ENCODE assay signal across 8 cellular contexts in the genomic region with DNA sequence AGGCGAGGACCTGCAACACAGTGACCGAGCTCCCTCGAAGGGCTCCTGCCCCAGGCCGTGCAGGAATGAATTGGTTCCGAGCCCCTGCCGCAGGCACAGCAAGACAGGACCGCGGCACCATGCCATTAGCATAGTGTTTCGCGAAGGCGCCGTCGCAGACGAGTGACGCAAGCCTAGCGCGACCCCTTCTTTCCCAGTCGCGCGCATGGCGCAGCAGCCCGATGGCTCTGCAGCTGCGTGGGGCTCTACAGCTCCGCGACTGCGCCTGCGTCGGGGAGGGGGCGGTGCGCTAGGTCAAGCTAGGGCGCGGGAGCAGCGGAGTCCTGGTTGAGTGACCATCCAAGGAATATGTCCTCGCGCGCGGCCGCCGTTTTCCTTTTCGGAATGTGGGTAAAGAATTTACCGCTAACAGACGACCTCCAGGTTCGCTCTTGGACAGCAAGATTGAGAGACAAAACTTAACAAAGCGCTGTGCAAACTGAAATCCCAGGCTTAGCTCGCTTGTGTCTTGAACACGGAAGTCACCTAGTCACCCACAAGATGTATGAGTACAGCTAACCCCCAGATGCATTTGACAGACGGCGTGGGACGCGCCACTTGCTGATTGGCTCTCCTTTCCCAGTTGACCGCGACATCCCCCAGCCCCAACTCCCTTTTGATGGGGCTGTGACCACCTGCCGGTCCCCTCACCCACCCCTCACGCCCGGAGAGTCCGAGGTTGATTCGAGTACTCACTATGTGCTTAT. TPM values are rescaled to one million over a fixed set of nuclear protein-coding genes. Genes with fewer than 3 reads are reported as not detected.
DNase-seq lines count a peak whose midpoint lies in the region; ATAC-seq and TF ChIP-seq lines count a peak whose summit lies in the region.

Gene TRMT61B, minus strand, starts transcription at position 164 of the 746 bp plus-strand sequence. Its CDS starts 32 bp downstream, at position 132.

- peak within 1 kb of the TSS; percentile 67 for H3K27ac Mint-ChIP-seq in Calu3 (ENCODE audit: unreplicated experiment)
- peak within 1 kb of the TSS; percentile 97 for H3K27ac Mint-ChIP-seq in effector memory CD8-positive, alpha-beta T cell
- H3K27ac Mint-ChIP-seq in memory B cell = peak within 1 kb of the TSS; percentile 96

- H3K9ac ChIP-seq in HUES48 (ENCODE audit: low read depth, low read length) (peak within 1 kb of the TSS; percentile 90), NT2/D1 (ENCODE audit: insufficient read length, low read depth) (peak within 1 kb of the TSS; percentile 90)

- peak; percentile 95 for DNase-seq in Calu3
- DNase-seq in NT2/D1 (ENCODE audit: low read depth, low spot score) = peak; percentile 96
- peak; percentile 92 to 97 (median 95) for DNase-seq in activated CD8-positive, alpha-beta memory T cell treated with anti-CD3 and anti-CD28 coated beads for 48 hours (ENCODE audit: low read depth in 2 of 3, low spot score in 2 of 3)
- peak; percentile 97 to 98 (median 98) for DNase-seq in effector memory CD8-positive, alpha-beta T cell
- DNase-seq in memory B cell (ENCODE audit: low spot score in 2 of 2) = peak; percentile 95 to 98
- DNase-seq in stimulated activated CD8-positive, alpha-beta memory T cell treated with anti-CD3 and anti-CD28 coated beads, Interleukin-12 subunit alpha, Interleukin-12 subunit beta, amount 100 ng/mL, for 1 hour (ENCODE audit: low read depth) = peak; percentile 96

- TSS peak; percentile 99 for BruUV-seq in Calu3 (replicated peaks; lab: Mats Ljungman, UMichigan)

- no peaks in the 10 kb centered on the region for H3K27me3 ChIP-seq in HUES48 (ENCODE audit: control insufficient read depth, insufficient read depth, low read length)
- peaks cover 18% of the 10 kb centered on the region for H3K27me3 ChIP-seq in NT2/D1 (ENCODE audit: insufficient read depth, insufficient read length)

- H3K9me3 ChIP-seq in HUES48 (ENCODE audit: control insufficient read depth, insufficient read depth, low read length) (no peaks in the 10 kb centered on the region), NT2/D1 (ENCODE audit: insufficient read depth, low read length) (no peaks in the 10 kb centered on the region)

- no peak for TF ChIP-seq CTCF in Calu3 (IDR thresholded peaks at IDR 0.05; ENCODE audit: unreplicated experiment)

- peaks cover 34% of the 10 kb centered on the region for H3K36me3 Mint-ChIP-seq in Calu3 (ENCODE audit: insufficient read depth, unreplicated experiment)
- peaks cover 15% of the 10 kb centered on the region for H3K36me3 Mint-ChIP-seq in effector memory CD8-positive, alpha-beta T cell (ENCODE audit: insufficient read depth)
- peaks cover 5% of the 10 kb centered on the region for H3K36me3 Mint-ChIP-seq in memory B cell

- ATAC-seq in GM21423 (IDR thresholded peaks at IDR 0.05; ENCODE audit: unreplicated experiment) (peak; percentile 94), memory B cell (ENCODE audit: low read depth) (peak; percentile 91)
- peak; percentile 89 for ATAC-seq in effector memory CD8-positive, alpha-beta T cell (replicated peaks)

- H3K9me3 Mint-ChIP-seq in Calu3 (ENCODE audit: low read depth, unreplicated experiment) (no peaks in the 10 kb centered on the region), memory B cell (no peaks in the 10 kb centered on the region)
- no peaks in the 10 kb centered on the region for H3K9me3 Mint-ChIP-seq in effector memory CD8-positive, alpha-beta T cell

- CTCF ChIA-PET in Calu3 (lab: Charles Lee) = interaction anchor here (0.9 kb wide), 1 partner anchor 8 kb away, joined by 3 read pairs; no protein-coding TSS in a partner anchor

- H3K4me3 Mint-ChIP-seq in Calu3 (ENCODE audit: low read depth, unreplicated experiment) (peak within 1 kb of the TSS; percentile 92), memory B cell (peak within 1 kb of the TSS; percentile 92)
- H3K4me3 Mint-ChIP-seq in effector memory CD8-positive, alpha-beta T cell = peak within 1 kb of the TSS; percentile 93 to 99

- peak within 1 kb of the TSS; percentile 77 for H3K27ac ChIP-seq in HUES48 (ENCODE audit: low read depth, low read length)

- intact Hi-C loops in Calu3 (cut with micrococcal nuclease; ENCODE audit: unreplicated experiment) = no loop called here

- H3K4me3 ChIP-seq in HUES48 (ENCODE audit: low read depth, low read length) = peak within 1 kb of the TSS; percentile 97
- peak within 1 kb of the TSS; percentile 95 for H3K4me3 ChIP-seq in NT2/D1 (ENCODE audit: insufficient read length, low read depth)

- H3K4me1 ChIP-seq in HUES48 (ENCODE audit: control insufficient read depth, insufficient read depth, low read length) (peaks cover 9% of the 10 kb centered on the region; the same call in 1 of the 2 replicates), NT2/D1 (ENCODE audit: insufficient read depth, insufficient read length) (no peaks in the 10 kb centered on the region)

- peaks cover 14% of the 10 kb centered on the region for H3K36me3 ChIP-seq in HUES48 (ENCODE audit: control insufficient read depth, insufficient read depth, low read length)
- peaks cover 14% of the 10 kb centered on the region for H3K36me3 ChIP-seq in NT2/D1 (ENCODE audit: insufficient read depth, insufficient read length, low read length)

- H3K4me1 Mint-ChIP-seq in Calu3 (ENCODE audit: low read depth, unreplicated experiment) (peaks cover 13% of the 10 kb centered on the region), memory B cell (peaks cover 17% of the 10 kb centered on the region)
- H3K4me1 Mint-ChIP-seq in effector memory CD8-positive, alpha-beta T cell (ENCODE audit: low read depth in 2 of 2) = peaks cover 27 to 31% of the 10 kb centered on the region in 2 donors

- H3K27me3 Mint-ChIP-seq in Calu3 (ENCODE audit: unreplicated experiment) (peaks cover 7% of the 10 kb centered on the region), memory B cell (no peaks in the 10 kb centered on the region)
- H3K27me3 Mint-ChIP-seq in effector memory CD8-positive, alpha-beta T cell = peaks cover 0 to 1% of the 10 kb centered on the region in 2 donors

RNA-seq across cellular contexts. Expression of gene TRMT61B, which starts in this region (rescaled TPM):
- 17.0 and 18.1 TPM in 2 replicates for total RNA-seq in Calu3 (2022)

Comparison
In these comparisons a context has a peak if more than half of its experiments do, and no peak if none do; other contexts are left out.
1. Peak in every context shown above with its lines: DNase-seq, ATAC-seq, H3K4me3 ChIP-seq and H3K27ac ChIP-seq.